10 cellular contexts compared by ENCODE assay signal in genomic region chr4:71231073-71231752, GRCh38.
DNase-seq lines count a peak whose midpoint lies in the region; ATAC-seq and TF ChIP-seq lines count a peak whose summit lies in the region.
"Had no signal": no experiment of that assay in that cellular context is flagged by ENCODE, and none has a peak within 500 bp of the region (broad histone marks: within the 10 kb centered on the region; RNA-seq: fewer than 3 reads in every experiment).

No MANE protein-coding gene starts in this region.

- peak overlapping the region; percentile 28 for H3K18ac ChIP-seq in neuronal stem cell (ENCODE audit: low read length)

- H3K4me2 ChIP-seq in neuronal stem cell (ENCODE audit: insufficient read depth, low read length, poor library complexity, severe bottlenecking): no peak overlapping the region

- no peak overlapping the region for H3K4ac ChIP-seq in neuronal stem cell (ENCODE audit: low read length)

- WGBS in neuronal stem cell (ENCODE audit: extremely low coverage in 2 of 2, insufficient read length in 2 of 2, insufficient replicate concordance in 1 of 2), 2 donors: no CpG with 5 or more reads among the region's 13 CpGs

- H4K91ac ChIP-seq in neuronal stem cell (ENCODE audit: low read depth, low read length, poor library complexity): no peak overlapping the region

- DNase-seq in AG08396 (ENCODE audit: low spot score) (peak; percentile 67), NCI-H446 treated with DMSO at 0.1 percent for 48 hours (lab: John Stamatoyannopoulos, UW) (peak; percentile 35), fibroblast of pulmonary artery (ENCODE audit: low read depth) (peak; percentile 30), neuronal stem cell (ENCODE audit: low spot score) (no peak), COLO668 (lab: John Stamatoyannopoulos, UW; ENCODE audit: unreplicated experiment) (no peak), erythroblast (lab: John Stamatoyannopoulos, UW) (no peak), DMS114 treated with DMSO at 0.1 percent for 48 hours (lab: John Stamatoyannopoulos, UW; ENCODE audit: unreplicated experiment) (no peak)
- DNase-seq: COR-L47, NCI-H2081 had no signal

- H3K36me3 ChIP-seq in neuronal stem cell (replicated peaks in 1 of 2; ENCODE audit: control insufficient read depth in 2 of 2, insufficient read depth in 2 of 2, low read length in 2 of 2): no peaks in the 10 kb centered on the region

- no peak overlapping the region for H2BK15ac ChIP-seq in neuronal stem cell (ENCODE audit: low read length)

- H3K79me1 ChIP-seq in neuronal stem cell (ENCODE audit: low read depth, low read length): no peaks in the 10 kb centered on the region

- no peak overlapping the region for H3K27ac ChIP-seq in neuronal stem cell (replicated peaks; ENCODE audit: low read length)

- ATAC-seq in GM18861 (IDR thresholded peaks at IDR 0.05; ENCODE audit: unreplicated experiment): no peak

- no peak overlapping the region for H2AK5ac ChIP-seq in neuronal stem cell (ENCODE audit: low read depth, low read length)

- H3K14ac ChIP-seq in neuronal stem cell (ENCODE audit: low read length): no peak overlapping the region

- peak overlapping the region; percentile 69 for H2AFZ ChIP-seq in neuronal stem cell (ENCODE audit: low read length)

- H3K23ac ChIP-seq in neuronal stem cell (ENCODE audit: low read depth, low read length, poor library complexity): no peak overlapping the region

- no peak overlapping the region for H4K8ac ChIP-seq in neuronal stem cell (ENCODE audit: low read depth, low read length)

- H3K4me3 ChIP-seq in fibroblast of pulmonary artery (replicated peaks; ENCODE audit: low read depth, low read length) (no peak overlapping the region), neuronal stem cell (ENCODE audit: low read length in 2 of 2) (peak overlapping the region in 1 of 2 donors; percentile 5)

- no peak overlapping the region for H2BK120ac ChIP-seq in neuronal stem cell (ENCODE audit: low read depth, low read length)

- H3K9me3 ChIP-seq in neuronal stem cell (replicated peaks in 1 of 2; ENCODE audit: control insufficient read depth in 2 of 2, insufficient read depth in 1 of 2, low read depth in 1 of 2, low read length in 2 of 2): no peaks in the 10 kb centered on the region

- H3K9ac ChIP-seq in neuronal stem cell (ENCODE audit: low read depth, low read length, poor library complexity): no peak overlapping the region

- TF ChIP-seq POLR2A in erythroblast (IDR thresholded peaks at IDR 0.05; ENCODE audit: low read length): no peak

- no peak overlapping the region for H2BK5ac ChIP-seq in neuronal stem cell (ENCODE audit: low read length)

- peaks cover 19 to 32% of the 10 kb centered on the region in 2 donors for H3K4me1 ChIP-seq in neuronal stem cell (ENCODE audit: control insufficient read depth in 2 of 2, insufficient read depth in 1 of 2, low read depth in 1 of 2, low read length in 2 of 2)

- no peak overlapping the region for H2BK12ac ChIP-seq in neuronal stem cell (ENCODE audit: low read length)

- TF ChIP-seq CTCF in fibroblast of pulmonary artery (IDR thresholded peaks at IDR 0.05; ENCODE audit: low read length, missing control alignments): no peak

- no peaks in the 10 kb centered on the region for H3K27me3 ChIP-seq in neuronal stem cell (ENCODE audit: control insufficient read depth in 3 of 3, insufficient read depth in 3 of 3, low read depth in 1 of 3, low read length in 3 of 3)

Comparison
In these comparisons a context has a peak if more than half of its experiments do, and no peak if none do; other contexts are left out.
1. DNase-seq: peak in AG08396 (single experiment), NCI-H446 treated with DMSO at 0.1 percent for 48 hours (single experiment) and fibroblast of pulmonary artery (single experiment); none in neuronal stem cell (single experiment), COLO668 (single experiment), erythroblast (0 of 2) and DMS114 treated with DMSO at 0.1 percent for 48 hours (single experiment).